ENCODE assay signal across 1 cellular context in genomic region chr18:68714707-68715496, GRCh38.
TF ChIP-seq lines count a peak whose summit lies in the region.

Gene TMX3, minus strand, starts transcription at chr18:68715108. Its CDS starts 127 bp downstream, at chr18:68714981.

TF ChIP-seq in HepG2, 621 proteins besides CTCF, POLR2A, EP300 and RAD21 (continued from another document and continues in another):
- TF ChIP-seq, protein P1, sequence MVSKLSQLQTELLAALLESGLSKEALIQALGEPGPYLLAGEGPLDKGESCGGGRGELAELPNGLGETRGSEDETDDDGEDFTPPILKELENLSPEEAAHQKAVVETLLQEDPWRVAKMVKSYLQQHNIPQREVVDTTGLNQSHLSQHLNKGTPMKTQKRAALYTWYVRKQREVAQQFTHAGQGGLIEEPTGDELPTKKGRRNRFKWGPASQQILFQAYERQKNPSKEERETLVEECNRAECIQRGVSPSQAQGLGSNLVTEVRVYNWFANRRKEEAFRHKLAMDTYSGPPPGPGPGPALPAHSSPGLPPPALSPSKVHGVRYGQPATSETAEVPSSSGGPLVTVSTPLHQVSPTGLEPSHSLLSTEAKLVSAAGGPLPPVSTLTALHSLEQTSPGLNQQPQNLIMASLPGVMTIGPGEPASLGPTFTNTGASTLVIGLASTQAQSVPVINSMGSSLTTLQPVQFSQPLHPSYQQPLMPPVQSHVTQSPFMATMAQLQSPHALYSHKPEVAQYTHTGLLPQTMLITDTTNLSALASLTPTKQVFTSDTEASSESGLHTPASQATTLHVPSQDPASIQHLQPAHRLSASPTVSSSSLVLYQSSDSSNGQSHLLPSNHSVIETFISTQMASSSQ (IDR thresholded peaks at IDR 0.05; ENCODE audit: low read depth), result no peak
- TF ChIP-seq, protein P1 (CRISPR knock-in tag; IDR thresholded peaks at IDR 0.05; ENCODE audit: borderline replicate concordance), result no peak; the same call in 1 of the 2 replicates
- TF ChIP-seq MYNN (CRISPR knock-in tag; IDR thresholded peaks at IDR 0.05; ENCODE audit: low read depth) (peak; percentile 43; the same call in 1 of the 2 replicates), XRCC5 (optimal IDR thresholded peaks at IDR 0.05; ENCODE audit: low read length) (peak; percentile 80), LRRFIP1 (CRISPR knock-in tag; conservative IDR thresholded peaks at IDR 0.05) (0 out of 2 replicates have a peak, but pooled peaks have one; percentile 30), PAF1 (CRISPR knock-in tag; IDR thresholded peaks at IDR 0.05) (no peak), SALL1 (CRISPR knock-in tag; IDR thresholded peaks at IDR 0.05) (peak; percentile 98), ZNF883 (CRISPR knock-in tag; IDR thresholded peaks at IDR 0.05; ENCODE audit: not compliant biosample characterization) (peak; percentile 95), ZNF891 (CRISPR knock-in tag; IDR thresholded peaks at IDR 0.05) (peak; percentile 60; the same call in 1 of the 2 replicates), KLF9 (CRISPR knock-in tag; IDR thresholded peaks at IDR 0.05; ENCODE audit: low read depth) (0 out of 2 replicates have a peak, but pooled peaks have one; percentile 73), GMEB1 (CRISPR knock-in tag; IDR thresholded peaks at IDR 0.05; ENCODE audit: borderline replicate concordance) (peak; percentile 84), AHR (CRISPR knock-in tag; IDR thresholded peaks at IDR 0.05) (no peak), MAX (IDR thresholded peaks at IDR 0.05) (peak; percentile 98), RBAK (CRISPR knock-in tag; IDR thresholded peaks at IDR 0.05) (no peak), ZNF749 (CRISPR knock-in tag; IDR thresholded peaks at IDR 0.05; ENCODE audit: borderline replicate concordance) (peak; percentile 80; the same call in 1 of the 2 replicates), ZNF460 (CRISPR knock-in tag; IDR thresholded peaks at IDR 0.05; ENCODE audit: borderline replicate concordance) (no peak), ATRX (CRISPR knock-in tag; IDR thresholded peaks at IDR 0.05; ENCODE audit: borderline replicate concordance) (no peak), RFX3 (CRISPR knock-in tag; IDR thresholded peaks at IDR 0.05) (no peak), KDM4B (CRISPR knock-in tag; IDR thresholded peaks at IDR 0.05) (0 out of 2 replicates have a peak, but pooled peaks have one; percentile 56), ZNF33B (CRISPR knock-in tag; IDR thresholded peaks at IDR 0.05) (peak; percentile 68; the same call in 1 of the 2 replicates), SMAD9 (CRISPR knock-in tag; IDR thresholded peaks at IDR 0.05) (peak; percentile 88; the same call in 1 of the 2 replicates), ZSCAN12 (CRISPR knock-in tag; IDR thresholded peaks at IDR 0.05) (peak; percentile 72), BATF2 (CRISPR knock-in tag; IDR thresholded peaks at IDR 0.05) (peak; percentile 96), BRCA1 (CRISPR knock-in tag; IDR thresholded peaks at IDR 0.05) (peak; percentile 92), ZFY (CRISPR knock-in tag; IDR thresholded peaks at IDR 0.05) (peak; percentile 89), RARA (CRISPR knock-in tag; IDR thresholded peaks at IDR 0.05) (peak; percentile 57; the same call in 1 of the 2 replicates), FOXP1 (IDR thresholded peaks at IDR 0.05) (no peak), FOXP1 (CRISPR knock-in tag; IDR thresholded peaks at IDR 0.05) (no peak), HNRNPH1 (optimal IDR thresholded peaks at IDR 0.05; ENCODE audit: low read depth, low read length) (no peak)
- TF ChIP-seq, protein P2, sequence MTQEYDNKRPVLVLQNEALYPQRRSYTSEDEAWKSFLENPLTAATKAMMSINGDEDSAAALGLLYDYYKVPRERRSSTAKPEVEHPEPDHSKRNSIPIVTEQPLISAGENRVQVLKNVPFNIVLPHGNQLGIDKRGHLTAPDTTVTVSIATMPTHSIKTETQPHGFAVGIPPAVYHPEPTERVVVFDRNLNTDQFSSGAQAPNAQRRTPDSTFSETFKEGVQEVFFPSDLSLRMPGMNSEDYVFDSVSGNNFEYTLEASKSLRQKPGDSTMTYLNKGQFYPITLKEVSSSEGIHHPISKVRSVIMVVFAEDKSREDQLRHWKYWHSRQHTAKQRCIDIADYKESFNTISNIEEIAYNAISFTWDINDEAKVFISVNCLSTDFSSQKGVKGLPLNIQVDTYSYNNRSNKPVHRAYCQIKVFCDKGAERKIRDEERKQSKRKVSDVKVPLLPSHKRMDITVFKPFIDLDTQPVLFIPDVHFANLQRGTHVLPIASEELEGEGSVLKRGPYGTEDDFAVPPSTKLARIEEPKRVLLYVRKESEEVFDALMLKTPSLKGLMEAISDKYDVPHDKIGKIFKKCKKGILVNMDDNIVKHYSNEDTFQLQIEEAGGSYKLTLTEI (CRISPR knock-in tag; conservative IDR thresholded peaks at IDR 0.05), result no peak
- TF ChIP-seq, protein P3, sequence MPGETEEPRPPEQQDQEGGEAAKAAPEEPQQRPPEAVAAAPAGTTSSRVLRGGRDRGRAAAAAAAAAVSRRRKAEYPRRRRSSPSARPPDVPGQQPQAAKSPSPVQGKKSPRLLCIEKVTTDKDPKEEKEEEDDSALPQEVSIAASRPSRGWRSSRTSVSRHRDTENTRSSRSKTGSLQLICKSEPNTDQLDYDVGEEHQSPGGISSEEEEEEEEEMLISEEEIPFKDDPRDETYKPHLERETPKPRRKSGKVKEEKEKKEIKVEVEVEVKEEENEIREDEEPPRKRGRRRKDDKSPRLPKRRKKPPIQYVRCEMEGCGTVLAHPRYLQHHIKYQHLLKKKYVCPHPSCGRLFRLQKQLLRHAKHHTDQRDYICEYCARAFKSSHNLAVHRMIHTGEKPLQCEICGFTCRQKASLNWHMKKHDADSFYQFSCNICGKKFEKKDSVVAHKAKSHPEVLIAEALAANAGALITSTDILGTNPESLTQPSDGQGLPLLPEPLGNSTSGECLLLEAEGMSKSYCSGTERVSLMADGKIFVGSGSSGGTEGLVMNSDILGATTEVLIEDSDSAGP (CRISPR knock-in tag; IDR thresholded peaks at IDR 0.05; ENCODE audit: borderline replicate concordance), result peak; percentile 88; the same call in 1 of the 2 replicates
- TF ChIP-seq, protein P4, sequence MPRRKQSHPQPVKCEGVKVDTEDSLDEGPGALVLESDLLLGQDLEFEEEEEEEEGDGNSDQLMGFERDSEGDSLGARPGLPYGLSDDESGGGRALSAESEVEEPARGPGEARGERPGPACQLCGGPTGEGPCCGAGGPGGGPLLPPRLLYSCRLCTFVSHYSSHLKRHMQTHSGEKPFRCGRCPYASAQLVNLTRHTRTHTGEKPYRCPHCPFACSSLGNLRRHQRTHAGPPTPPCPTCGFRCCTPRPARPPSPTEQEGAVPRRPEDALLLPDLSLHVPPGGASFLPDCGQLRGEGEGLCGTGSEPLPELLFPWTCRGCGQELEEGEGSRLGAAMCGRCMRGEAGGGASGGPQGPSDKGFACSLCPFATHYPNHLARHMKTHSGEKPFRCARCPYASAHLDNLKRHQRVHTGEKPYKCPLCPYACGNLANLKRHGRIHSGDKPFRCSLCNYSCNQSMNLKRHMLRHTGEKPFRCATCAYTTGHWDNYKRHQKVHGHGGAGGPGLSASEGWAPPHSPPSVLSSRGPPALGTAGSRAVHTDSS (CRISPR knock-in tag; conservative IDR thresholded peaks at IDR 0.05), result no peak
- TF ChIP-seq, protein P5, sequence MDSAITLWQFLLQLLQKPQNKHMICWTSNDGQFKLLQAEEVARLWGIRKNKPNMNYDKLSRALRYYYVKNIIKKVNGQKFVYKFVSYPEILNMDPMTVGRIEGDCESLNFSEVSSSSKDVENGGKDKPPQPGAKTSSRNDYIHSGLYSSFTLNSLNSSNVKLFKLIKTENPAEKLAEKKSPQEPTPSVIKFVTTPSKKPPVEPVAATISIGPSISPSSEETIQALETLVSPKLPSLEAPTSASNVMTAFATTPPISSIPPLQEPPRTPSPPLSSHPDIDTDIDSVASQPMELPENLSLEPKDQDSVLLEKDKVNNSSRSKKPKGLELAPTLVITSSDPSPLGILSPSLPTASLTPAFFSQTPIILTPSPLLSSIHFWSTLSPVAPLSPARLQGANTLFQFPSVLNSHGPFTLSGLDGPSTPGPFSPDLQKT (CRISPR knock-in tag; IDR thresholded peaks at IDR 0.05; ENCODE audit: borderline replicate concordance), result no peak; the same call in 1 of the 2 replicates
- TF ChIP-seq, protein P6, sequence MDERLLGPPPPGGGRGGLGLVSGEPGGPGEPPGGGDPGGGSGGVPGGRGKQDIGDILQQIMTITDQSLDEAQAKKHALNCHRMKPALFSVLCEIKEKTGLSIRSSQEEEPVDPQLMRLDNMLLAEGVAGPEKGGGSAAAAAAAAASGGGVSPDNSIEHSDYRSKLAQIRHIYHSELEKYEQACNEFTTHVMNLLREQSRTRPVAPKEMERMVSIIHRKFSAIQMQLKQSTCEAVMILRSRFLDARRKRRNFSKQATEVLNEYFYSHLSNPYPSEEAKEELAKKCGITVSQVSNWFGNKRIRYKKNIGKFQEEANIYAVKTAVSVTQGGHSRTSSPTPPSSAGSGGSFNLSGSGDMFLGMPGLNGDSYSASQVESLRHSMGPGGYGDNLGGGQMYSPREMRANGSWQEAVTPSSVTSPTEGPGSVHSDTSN (CRISPR knock-in tag; IDR thresholded peaks at IDR 0.05), result no peak
- TF ChIP-seq, protein P7, sequence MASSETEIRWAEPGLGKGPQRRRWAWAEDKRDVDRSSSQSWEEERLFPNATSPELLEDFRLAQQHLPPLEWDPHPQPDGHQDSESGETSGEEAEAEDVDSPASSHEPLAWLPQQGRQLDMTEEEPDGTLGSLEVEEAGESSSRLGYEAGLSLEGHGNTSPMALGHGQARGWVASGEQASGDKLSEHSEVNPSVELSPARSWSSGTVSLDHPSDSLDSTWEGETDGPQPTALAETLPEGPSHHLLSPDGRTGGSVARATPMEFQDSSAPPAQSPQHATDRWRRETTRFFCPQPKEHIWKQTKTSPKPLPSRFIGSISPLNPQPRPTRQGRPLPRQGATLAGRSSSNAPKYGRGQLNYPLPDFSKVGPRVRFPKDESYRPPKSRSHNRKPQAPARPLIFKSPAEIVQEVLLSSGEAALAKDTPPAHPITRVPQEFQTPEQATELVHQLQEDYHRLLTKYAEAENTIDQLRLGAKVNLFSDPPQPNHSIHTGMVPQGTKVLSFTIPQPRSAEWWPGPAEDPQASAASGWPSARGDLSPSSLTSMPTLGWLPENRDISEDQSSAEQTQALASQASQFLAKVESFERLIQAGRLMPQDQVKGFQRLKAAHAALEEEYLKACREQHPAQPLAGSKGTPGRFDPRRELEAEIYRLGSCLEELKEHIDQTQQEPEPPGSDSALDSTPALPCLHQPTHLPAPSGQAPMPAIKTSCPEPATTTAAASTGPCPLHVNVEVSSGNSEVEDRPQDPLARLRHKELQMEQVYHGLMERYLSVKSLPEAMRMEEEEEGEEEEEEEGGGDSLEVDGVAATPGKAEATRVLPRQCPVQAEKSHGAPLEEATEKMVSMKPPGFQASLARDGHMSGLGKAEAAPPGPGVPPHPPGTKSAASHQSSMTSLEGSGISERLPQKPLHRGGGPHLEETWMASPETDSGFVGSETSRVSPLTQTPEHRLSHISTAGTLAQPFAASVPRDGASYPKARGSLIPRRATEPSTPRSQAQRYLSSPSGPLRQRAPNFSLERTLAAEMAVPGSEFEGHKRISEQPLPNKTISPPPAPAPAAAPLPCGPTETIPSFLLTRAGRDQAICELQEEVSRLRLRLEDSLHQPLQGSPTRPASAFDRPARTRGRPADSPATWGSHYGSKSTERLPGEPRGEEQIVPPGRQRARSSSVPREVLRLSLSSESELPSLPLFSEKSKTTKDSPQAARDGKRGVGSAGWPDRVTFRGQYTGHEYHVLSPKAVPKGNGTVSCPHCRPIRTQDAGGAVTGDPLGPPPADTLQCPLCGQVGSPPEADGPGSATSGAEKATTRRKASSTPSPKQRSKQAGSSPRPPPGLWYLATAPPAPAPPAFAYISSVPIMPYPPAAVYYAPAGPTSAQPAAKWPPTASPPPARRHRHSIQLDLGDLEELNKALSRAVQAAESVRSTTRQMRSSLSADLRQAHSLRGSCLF (CRISPR knock-in tag; IDR thresholded peaks at IDR 0.05; ENCODE audit: borderline replicate concordance), result peak; percentile 62; the same call in 1 of the 2 replicates
